In the genomic region with DNA sequence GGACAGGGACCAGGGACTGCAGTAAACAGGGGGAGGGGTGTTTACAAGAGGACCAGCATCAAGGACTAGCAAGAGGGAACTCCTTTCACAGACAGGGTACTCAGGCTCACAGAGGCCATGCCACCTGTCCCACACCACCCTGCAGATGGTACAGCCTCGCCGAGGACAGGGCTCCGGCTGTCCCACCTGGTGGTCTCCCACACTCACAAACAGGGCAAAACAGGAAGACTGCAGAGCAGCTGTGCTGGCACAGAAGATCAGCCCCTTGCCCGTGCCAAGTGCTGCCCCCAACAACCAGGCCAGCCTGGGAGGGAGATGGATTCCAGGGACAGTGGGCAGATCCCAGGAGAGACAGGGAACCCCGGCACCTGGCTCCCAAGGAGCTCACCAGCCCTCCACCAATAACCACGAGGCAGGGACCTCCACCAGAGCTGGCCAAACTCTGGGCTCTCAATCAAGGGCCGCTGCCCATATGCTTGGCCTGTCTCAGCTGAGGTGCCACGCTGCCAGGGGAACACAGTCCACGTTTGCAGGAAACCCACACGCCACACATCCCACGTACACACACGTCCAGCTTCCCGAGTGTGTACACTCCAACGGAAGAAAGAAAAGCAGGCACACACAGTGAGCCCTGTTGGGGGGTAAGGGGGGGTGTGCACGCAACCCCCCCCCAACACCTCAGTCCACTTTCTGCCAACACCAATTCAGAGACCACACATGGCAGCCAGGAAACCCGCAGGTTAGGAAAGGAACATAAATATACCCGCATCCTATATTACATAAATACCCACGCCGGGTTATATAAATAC, we compare ENCODE assay signal across 8 cellular contexts. TPM values are rescaled to one million over a fixed set of nuclear protein-coding genes. Genes with fewer than 3 reads are reported as not detected.
DNase-seq lines count a peak whose midpoint lies in the region.

No MANE protein-coding gene starts in this region.

- peaks cover 68% of the 10 kb centered on the region for H3K79me2 ChIP-seq in mesendoderm (ENCODE audit: control insufficient read depth, insufficient read depth, low read length)

- peak overlapping the region; percentile 51 for H3K23ac ChIP-seq in mesendoderm (ENCODE audit: low read length)

- WGBS in mesendoderm (ENCODE audit: extremely low coverage, insufficient coverage, low lambda C conversion rate) = no CpG with 5 or more reads among the region's 19 CpGs
- 9% methylated on average over 19 of the region's 19 CpGs for WGBS in urinary bladder

- no peak overlapping the region for H4K5ac ChIP-seq in mesendoderm (ENCODE audit: low read length)

- DNase-seq in G401 (ENCODE audit: low spot score) (peak; percentile 71), NCI-H524 (lab: John Stamatoyannopoulos, UW) (peak; percentile 83 to 90), mesendoderm (peak; percentile 23), GDM1 (lab: John Stamatoyannopoulos, UW) (no peak), A172 (ENCODE audit: low spot score) (no peak)
- peak; percentile 49 for DNase-seq in central memory CD4-positive, alpha-beta T cell
- DNase-seq in effector CD4-positive, alpha-beta T cell = no peak

- H2AK5ac ChIP-seq in mesendoderm (ENCODE audit: low read length) = no peak overlapping the region

- H4K8ac ChIP-seq in mesendoderm (ENCODE audit: low read depth, low read length) = no peak overlapping the region

- H3K36me3 ChIP-seq in mesendoderm (ENCODE audit: control insufficient read depth, insufficient read depth, low read length) (peaks cover 7% of the 10 kb centered on the region), urinary bladder (ENCODE audit: insufficient read depth) (no peaks in the 10 kb centered on the region)

- peak overlapping the region; percentile 81 for H3K56ac ChIP-seq in mesendoderm (ENCODE audit: low read length)

- no peak overlapping the region for H3K4ac ChIP-seq in mesendoderm (ENCODE audit: low read depth, low read length)

- H2BK5ac ChIP-seq in mesendoderm (ENCODE audit: low read length) = peak overlapping the region; percentile 38

- H2BK120ac ChIP-seq in mesendoderm (ENCODE audit: low read depth, low read length) = no peak overlapping the region

- H3K79me1 ChIP-seq in mesendoderm (ENCODE audit: low read length) = peaks cover 16% of the 10 kb centered on the region

- no peak overlapping the region for H2BK15ac ChIP-seq in mesendoderm (replicated peaks; ENCODE audit: low read depth)

- no peaks in the 10 kb centered on the region for H3K27me3 ChIP-seq in mesendoderm (ENCODE audit: insufficient read depth, low read length, poor library complexity)

- H3K9ac ChIP-seq in mesendoderm (ENCODE audit: low read length) = peak overlapping the region; percentile 88

- peak overlapping the region; percentile 71 for H3K4me3 ChIP-seq in mesendoderm (ENCODE audit: low read length)
- H3K4me3 ChIP-seq in urinary bladder (ENCODE audit: low read depth, low read length) = peak overlapping the region; percentile 77

- H3K18ac ChIP-seq in mesendoderm (ENCODE audit: low read length) = no peak overlapping the region

- in situ Hi-C loops in G401 (cut with HindIII; ENCODE audit: low sequenced_read_pairs) = no loop called here

- H3K4me2 ChIP-seq in mesendoderm (ENCODE audit: low read length) = peak overlapping the region; percentile 75

- H3K27ac ChIP-seq in mesendoderm (ENCODE audit: low read depth, low read length) (no peak overlapping the region), urinary bladder (ENCODE audit: low read depth) (peak overlapping the region; percentile 96)

- H3K4me1 ChIP-seq in mesendoderm (ENCODE audit: control insufficient read depth, low read depth, low read length) (peaks cover 13% of the 10 kb centered on the region), urinary bladder (ENCODE audit: insufficient read depth) (no peaks in the 10 kb centered on the region)

RNA-seq across cellular contexts. Expression of gene CSNK1E, which starts 2.0 kb away (rescaled TPM):
- 94.4 and 129 TPM in 2 replicates for total RNA-seq in G401 (2014; rRNA removed; shearing (Covaris generic))
- 124 TPM for polyA plus RNA-seq in mesendoderm (2013, experiment 1 of 2)
- polyA plus RNA-seq in mesendoderm (2013, experiment 2 of 2) = 125 TPM
- total RNA-seq in urinary bladder = 71.4 TPM
- polyA plus RNA-seq in urinary bladder = 95.8 TPM
- total RNA-seq in A172 (2014; rRNA removed; shearing (Covaris generic)) = 61.3 and 67.5 TPM in 2 replicates

RNA-seq across cellular contexts. Expression of gene TMEM184B, which starts 42.4 kb away (rescaled TPM):
- total RNA-seq in G401 (2014; rRNA removed; shearing (Covaris generic)) = 16.2 and 20.5 TPM in 2 replicates
- 33.7 TPM for polyA plus RNA-seq in mesendoderm (2013, experiment 1 of 2)
- polyA plus RNA-seq in mesendoderm (2013, experiment 2 of 2) = 35.3 TPM
- 24.8 TPM for total RNA-seq in urinary bladder
- polyA plus RNA-seq in urinary bladder = 51.5 TPM
- total RNA-seq in A172 (2014; rRNA removed; shearing (Covaris generic)) = 21.5 and 33.8 TPM in 2 replicates

Comparison
In these comparisons a context has a peak if more than half of its experiments do, and no peak if none do; other contexts are left out.
1. DNase-seq: peak in G401 (single experiment), NCI-H524 (2 of 2), central memory CD4-positive, alpha-beta T cell (single experiment) and mesendoderm (single experiment); none in effector CD4-positive, alpha-beta T cell (single experiment), GDM1 (single experiment) and A172 (single experiment).